ENCODE assay signal across 20 cellular contexts in genomic region chr15:63444607-63445006, GRCh38. TPM values are rescaled to one million over a fixed set of nuclear protein-coding genes. Genes with fewer than 3 reads are reported as not detected.
A peak's percentile ranks its signal among the peaks of the same experiment; 100 is the strongest.
DNase-seq lines count a peak whose midpoint lies in the region; ATAC-seq, FAIRE-seq and TF ChIP-seq lines count a peak whose summit lies in the region.
"Had no signal": no experiment of that assay in that cellular context is flagged by ENCODE, and none has a peak within 500 bp of the region (broad histone marks: within the 10 kb centered on the region; RNA-seq: fewer than 3 reads in every experiment).

No MANE protein-coding gene starts in this region.

- no peak overlapping the region for H3K9ac ChIP-seq in HepG2 (ENCODE audit: insufficient read depth, low read depth, low read length)

- DNase-seq in CD4-positive, alpha-beta memory T cell = no peak
- peak; percentile 46 for DNase-seq in NCI-H69 (lab: John Stamatoyannopoulos, UW)
- no peak for DNase-seq in HepG2 (ENCODE audit: low spot score)
- DNase-seq in NCI-H1092 treated with DMSO at 0.1 percent for 48 hours (lab: John Stamatoyannopoulos, UW) = no peak
- no peak for DNase-seq in right cardiac atrium
- DNase-seq in NCI-H1105 (lab: John Stamatoyannopoulos, UW) = no peak
- DNase-seq: C1 segment of cervical spinal cord; CD4-positive, alpha-beta T cell; COR-L47; DMS153; DMS79 treated with DMSO at 0.1 percent for 48 hours; EL; HCEC 1CT; HFFc6 had no signal

- H3K4me2 ChIP-seq in HepG2 (ENCODE audit: low read depth, low read length) = no peak overlapping the region

- intact Hi-C loops in CD4-positive, alpha-beta memory T cell (cut with micrococcal nuclease) = no loop called here
- intact Hi-C loops in HepG2 (cut with micrococcal nuclease; ENCODE audit: unreplicated experiment) (no loop called here), right cardiac atrium (cut with DNase I) (no loop called here)

- no peak overlapping the region for H3K4me3 Mint-ChIP-seq in CD4-positive, alpha-beta memory T cell
- H3K4me3 Mint-ChIP-seq: B cell; CD4-positive, alpha-beta T cell; HFFc6 had no signal

- H3K36me3 ChIP-seq in CD4-positive, alpha-beta memory T cell (ENCODE audit: insufficient read depth, low read length) = no peaks in the 10 kb centered on the region
- H3K36me3 ChIP-seq in HepG2 (replicated peaks in 1 of 2; ENCODE audit: control insufficient read depth in 1 of 2, insufficient read depth in 2 of 2, low read length in 2 of 2) (no peaks in the 10 kb centered on the region), neutrophil (no peaks in the 10 kb centered on the region)

- H3K27ac Mint-ChIP-seq in CD4-positive, alpha-beta memory T cell = peak overlapping the region in 4 of 7 donors; percentile 50 to 66 (median 62)
- H3K27ac Mint-ChIP-seq: B cell; CD4-positive, alpha-beta T cell; HFFc6 had no signal

- no peaks in the 10 kb centered on the region for H3K79me2 ChIP-seq in HepG2 (ENCODE audit: insufficient read depth, low read length)

- ATAC-seq in HepG2 = no peak
- no peak for ATAC-seq in right cardiac atrium

- no peak for FAIRE-seq in HepG2 (lab: Jason Lieb, UNC)
- FAIRE-seq: D721Med, G401.6, GM12891 had no signal

- no peaks in the 10 kb centered on the region for H3K9me3 Mint-ChIP-seq in CD4-positive, alpha-beta memory T cell
- H3K9me3 Mint-ChIP-seq: CD4-positive, alpha-beta T cell; HFFc6 had no signal

- no peak overlapping the region for H3K4me3 ChIP-seq in CD4-positive, alpha-beta memory T cell (ENCODE audit: low read length in 2 of 2)
- H3K4me3 ChIP-seq in HepG2 (replicated peaks in 1 of 3; ENCODE audit: insufficient read depth in 1 of 3, low read depth in 2 of 3, low read length in 3 of 3) (no peak overlapping the region), neutrophil (ENCODE audit: low read depth in 1 of 2, low read length in 1 of 2) (no peak overlapping the region), right cardiac atrium (ENCODE audit: low read length) (no peak overlapping the region)

- no peak overlapping the region for H3K27ac ChIP-seq in CD4-positive, alpha-beta memory T cell (ENCODE audit: low read depth, low read length)
- H3K27ac ChIP-seq in HepG2 (ENCODE audit: extremely low read length, insufficient read depth, low read length) (no peak overlapping the region), neutrophil (peak overlapping the region; percentile 7), right cardiac atrium (ENCODE audit: low read length) (no peak overlapping the region)
- H3K27ac ChIP-seq: HL-60 had no signal

- TF ChIP-seq EP300 in HepG2 (IDR thresholded peaks at IDR 0.05; ENCODE audit: low read depth in 2 of 2, low read length in 2 of 2) = no peak
- no peak for TF ChIP-seq EP300 in HepG2 (CRISPR knock-in tag; IDR thresholded peaks at IDR 0.05; ENCODE audit: borderline replicate concordance)

- POLR2A ChIA-PET in CD4-positive, alpha-beta memory T cell (lab: Charles Lee; ENCODE audit: partially characterized antibody) = no interaction called here
- POLR2A ChIA-PET in HepG2 (lab: Yijun Ruan, JAX) = no interaction called here

- H3K36me3 Mint-ChIP-seq in CD4-positive, alpha-beta memory T cell = no peaks in the 10 kb centered on the region

- TF ChIP-seq CTCF in HepG2 (CRISPR knock-in tag; IDR thresholded peaks at IDR 0.05) (no peak), neutrophil (IDR thresholded peaks at IDR 0.05) (no peak)

- H3K4me1 Mint-ChIP-seq in CD4-positive, alpha-beta memory T cell = peaks cover 15 to 62% (median 34%) of the 10 kb centered on the region in 4 donors

- no peaks in the 10 kb centered on the region for H3K27me3 ChIP-seq in CD4-positive, alpha-beta memory T cell (ENCODE audit: insufficient read depth, low read length)
- H3K27me3 ChIP-seq in HepG2 (ENCODE audit: control insufficient read depth in 1 of 2, insufficient read depth in 2 of 2, low read length in 2 of 2) (peaks cover 1 to 15% of the 10 kb centered on the region in 2 experiments; a peak in 3 of 5 replicates), neutrophil (no peaks in the 10 kb centered on the region), right cardiac atrium (ENCODE audit: control insufficient read depth, insufficient read depth) (no peaks in the 10 kb centered on the region)

- in situ Hi-C loops in HepG2 (cut with HindIII; ENCODE audit: extremely low pct_ligation_motif_present, low pct_unique_long_range_greater_than_20kb) = no loop called here

- no peaks in the 10 kb centered on the region for H3K9me3 ChIP-seq in CD4-positive, alpha-beta memory T cell (ENCODE audit: control insufficient read depth in 1 of 2, low read length in 2 of 2)
- no peaks in the 10 kb centered on the region for H3K9me3 ChIP-seq in HepG2 (ENCODE audit: low read length)
- H3K9me3 ChIP-seq in neutrophil = no peaks in the 10 kb centered on the region
- H3K9me3 ChIP-seq in right cardiac atrium (ENCODE audit: control insufficient read depth, low read length) = no peaks in the 10 kb centered on the region

- CTCF ChIA-PET in CD4-positive, alpha-beta memory T cell (lab: Charles Lee; ENCODE audit: partially characterized antibody) = interaction anchor here (2.0 kb wide), 1 partner anchor 22 kb away, joined by 7 read pairs; no protein-coding TSS in a partner anchor
- CTCF ChIA-PET in HepG2 (lab: Yijun Ruan, JAX; ENCODE audit: low intra/inter-chr PET ratio, low total read pairs) = no interaction called here

- no peaks in the 10 kb centered on the region for H4K20me1 ChIP-seq in HepG2 (ENCODE audit: insufficient read depth, low read length)

- no peak for TF ChIP-seq RAD21 in HepG2 (CRISPR knock-in tag; IDR thresholded peaks at IDR 0.05)

- no peak for TF ChIP-seq POLR2A in HepG2 (IDR thresholded peaks at IDR 0.05; ENCODE audit: insufficient read depth in 1 of 2, low read depth in 2 of 2, low read length in 2 of 2)

- no peak overlapping the region for H2AFZ ChIP-seq in HepG2 (ENCODE audit: low read length)

- H3K4me1 ChIP-seq in CD4-positive, alpha-beta memory T cell (ENCODE audit: insufficient read depth, low read length) = peaks cover 30% of the 10 kb centered on the region
- H3K4me1 ChIP-seq in HepG2 (ENCODE audit: insufficient read depth, low read length) = peaks cover 9% of the 10 kb centered on the region
- peaks cover 31 to 33% of the 10 kb centered on the region in 2 experiments for H3K4me1 ChIP-seq in neutrophil (ENCODE audit: control insufficient read depth in 1 of 2, insufficient read depth in 1 of 2, low read depth in 1 of 2, low read length in 1 of 2)
- H3K4me1 ChIP-seq in right cardiac atrium (ENCODE audit: control insufficient read depth, insufficient read depth, low read length) = no peaks in the 10 kb centered on the region

- H3K27me3 Mint-ChIP-seq in CD4-positive, alpha-beta memory T cell = no peaks in the 10 kb centered on the region
- H3K27me3 Mint-ChIP-seq: CD4-positive, alpha-beta T cell had no signal

- BruUV-seq in HepG2 (replicated peaks; lab: Mats Ljungman, UMichigan) = no TSS peak

TF ChIP-seq in HepG2, 621 proteins besides CTCF, POLR2A, EP300 and RAD21:
- TF ChIP-seq NFE2 (CRISPR knock-in tag; IDR thresholded peaks at IDR 0.05) (no peak), MAFF (IDR thresholded peaks at IDR 0.05; ENCODE audit: low read depth, low read length) (peak; percentile 81), MTF2 (CRISPR knock-in tag; IDR thresholded peaks at IDR 0.05; ENCODE audit: borderline replicate concordance) (no peak), MAFK (conservative IDR thresholded peaks at IDR 0.05 in 1 of 2, IDR thresholded peaks at IDR 0.05 in 1 of 2; ENCODE audit: low read length in 2 of 2) (peak; percentile 77 to 87)

RNA-seq across cellular contexts. Expression of gene USP3, which starts 59.8 kb away (rescaled TPM):
- total RNA-seq in CD4-positive, alpha-beta memory T cell = 100 to 1,000 TPM; 148 to 159 TPM
- polyA plus RNA-seq in CD4-positive, alpha-beta memory T cell = 10 to 100 TPM; 61.6 to 76.1 TPM
- total RNA-seq in HepG2 (2016; rRNA removed; fragmentation: Illumina TruSeq; extraction: Trizol) = 55.9 and 61.2 TPM in 2 replicates
- total RNA-seq in HepG2 (2016; cell fraction: cytosol; rRNA removed; fragmentation: Illumina TruSeq; extraction: Trizol; ENCODE audit: low read depth) = 201 and 217 TPM in 2 replicates
- total RNA-seq in HepG2 (2016; cell fraction: insoluble cytoplasmic fraction; rRNA removed; fragmentation: Illumina TruSeq; extraction: Trizol) = 52.9 and 64.6 TPM in 2 replicates
- 111 and 117 TPM in 2 replicates for total RNA-seq in HepG2 (2016; cell fraction: membrane; rRNA removed; fragmentation: Illumina TruSeq; extraction: Trizol)
- 87.7 and 94.7 TPM in 2 replicates for total RNA-seq in HepG2 (2016; cell fraction: nucleus; rRNA removed; fragmentation: Illumina TruSeq; extraction: Trizol)
- 14.3 and 16.0 TPM in 2 replicates for polyA plus RNA-seq in HepG2 (2011; rRNA removed)
- polyA plus RNA-seq in HepG2 (2011; cell fraction: cytosol; rRNA removed) = 10.3 and 13.3 TPM in 2 replicates
- 39.8 and 44.5 TPM in 2 replicates for polyA plus RNA-seq in HepG2 (2011; cell fraction: nucleus; rRNA removed)
- 36.2 and 40.8 TPM in 2 replicates for polyA plus RNA-seq in HepG2 (2012)
- 10.3 and 13.7 TPM in 2 replicates for polyA plus RNA-seq in HepG2 (2016; cell fraction: cytosol; fragmentation: Illumina TruSeq; extraction: Trizol; ENCODE audit: low read depth)
- 42.1 and 42.7 TPM in 2 replicates for polyA plus RNA-seq in HepG2 (2016; cell fraction: insoluble cytoplasmic fraction; fragmentation: Illumina TruSeq; extraction: Trizol; ENCODE audit: low read depth)
- 25.5 and 25.9 TPM in 2 replicates for polyA plus RNA-seq in HepG2 (2016; cell fraction: membrane; fragmentation: Illumina TruSeq; extraction: Trizol; ENCODE audit: low read depth)
- polyA plus RNA-seq in HepG2 (2016; cell fraction: nucleus; fragmentation: Illumina TruSeq; extraction: Trizol; ENCODE audit: insufficient read depth, low read depth) = 86.8 and 90.5 TPM in 2 replicates
- 30.9 and 34.8 TPM in 2 replicates for polyA minus RNA-seq in HepG2 (2011; rRNA and poly(A)+ RNA removed; ENCODE audit: low replicate concordance)
- polyA minus RNA-seq in HepG2 (2011; cell fraction: cytosol; rRNA and poly(A)+ RNA removed) = 30.4 and 30.9 TPM in 2 replicates
- 88.7 and 110 TPM in 2 replicates for polyA minus RNA-seq in HepG2 (2011; cell fraction: nucleus; rRNA and poly(A)+ RNA removed)
- 10 to 100 TPM; 17.6 to 26.0 (median 21.2) TPM for total RNA-seq in right cardiac atrium
- 7.8 TPM for polyA plus RNA-seq in right cardiac atrium
